ENCODE assay signal across 8 cellular contexts in genomic region chr1:9823693-9823942, GRCh38. TPM values are rescaled to one million over a fixed set of nuclear protein-coding genes. Genes with fewer than 3 reads are reported as not detected.
A peak's percentile ranks its signal among the peaks of the same experiment; 100 is the strongest.
DNase-seq lines count a peak whose midpoint lies in the region; ATAC-seq, FAIRE-seq and TF ChIP-seq lines count a peak whose summit lies in the region.

No MANE protein-coding gene starts in this region.

- 0 out of 2 replicates have a peak, but pooled peaks cover 4% of the 10 kb centered on the region for H4K20me1 ChIP-seq in MM.1S (ENCODE audit: insufficient read depth, low read length)

- H3K4me3 ChIP-seq in MM.1S (ENCODE audit: low read length) = peak overlapping the region; percentile 94; the same call in 1 of the 2 replicates
- peak overlapping the region; percentile 82 for H3K4me3 ChIP-seq in epithelial cell of esophagus (ENCODE audit: low read length)
- H3K4me3 ChIP-seq in pancreas = peak overlapping the region; percentile 61 to 94 (median 79)

- peaks cover 24% of the 10 kb centered on the region for H3F3A ChIP-seq in MM.1S (ENCODE audit: insufficient read depth, low read length)

- intact Hi-C loops in activated CD4-positive, alpha-beta T cell treated with anti-CD3 and anti-CD28 coated beads, Interleukin-2, amount 10 ng/mL, durations not matched to agents 24 days and 14 days (cut with micrococcal nuclease) = loop anchor here (1.0 to 10.0 kb wide), 6 partner anchors 23 to 871 kb away; no protein-coding TSS in a partner anchor
- intact Hi-C loops in pancreas (cut with DNase I) = no loop called here

- H3K9me3 Mint-ChIP-seq in activated CD4-positive, alpha-beta T cell treated with anti-CD3 and anti-CD28 coated beads, Interleukin-2, amount 10 ng/mL, durations not matched to agents 24 days and 14 days = no peaks in the 10 kb centered on the region

- TF ChIP-seq CTCF in MM.1S (IDR thresholded peaks at IDR 0.05; ENCODE audit: low read length) (no peak), epithelial cell of esophagus (IDR thresholded peaks at IDR 0.05; ENCODE audit: insufficient read depth, low read depth, low read length, missing control alignments) (no peak), pancreas (IDR thresholded peaks at IDR 0.05) (no peak)

- ATAC-seq in pancreas = peak in 3 of 4 donors; percentile 0 to 46 (median 7)

- H3K27ac ChIP-seq in MM.1S (ENCODE audit: low read length) = no peak overlapping the region
- peak overlapping the region; percentile 60 to 92 (median 79) for H3K27ac ChIP-seq in pancreas

- H3K36me3 Mint-ChIP-seq in activated CD4-positive, alpha-beta T cell treated with anti-CD3 and anti-CD28 coated beads, Interleukin-2, amount 10 ng/mL, durations not matched to agents 24 days and 14 days (ENCODE audit: low read depth) = peaks cover 7% of the 10 kb centered on the region

- no peak overlapping the region; the same call in 1 of the 2 replicates for H3K9ac ChIP-seq in MM.1S (ENCODE audit: low read length)

- H3K9me3 ChIP-seq in MM.1S (replicated peaks; ENCODE audit: insufficient read depth, low read length) (no peaks in the 10 kb centered on the region), pancreas (no peaks in the 10 kb centered on the region)

- peaks cover 35% of the 10 kb centered on the region for H3K4me1 Mint-ChIP-seq in activated CD4-positive, alpha-beta T cell treated with anti-CD3 and anti-CD28 coated beads, Interleukin-2, amount 10 ng/mL, durations not matched to agents 24 days and 14 days

- FAIRE-seq in pancreas (lab: Jason Lieb, UNC) = no peak

- H2AFZ ChIP-seq in MM.1S (ENCODE audit: low read length) = no peak overlapping the region

- H3K4me3 Mint-ChIP-seq in activated CD4-positive, alpha-beta T cell treated with anti-CD3 and anti-CD28 coated beads, Interleukin-2, amount 10 ng/mL, durations not matched to agents 24 days and 14 days = peak overlapping the region; percentile 59

- no peaks in the 10 kb centered on the region for H3K36me3 ChIP-seq in MM.1S (replicated peaks; ENCODE audit: insufficient read depth, low read length)
- no peaks in the 10 kb centered on the region for H3K36me3 ChIP-seq in pancreas

- peaks cover 45% of the 10 kb centered on the region for H3K79me2 ChIP-seq in MM.1S (ENCODE audit: low read length)

- H3K9me2 ChIP-seq in MM.1S (replicated peaks; ENCODE audit: insufficient read depth, low read length) = no peaks in the 10 kb centered on the region

- WGBS in pancreas, 2 donors = 0% methylated on average over 32 to 40 of the region's 40 CpGs

- peaks cover 6% of the 10 kb centered on the region for H3K27me3 Mint-ChIP-seq in activated CD4-positive, alpha-beta T cell treated with anti-CD3 and anti-CD28 coated beads, Interleukin-2, amount 10 ng/mL, durations not matched to agents 24 days and 14 days

- H3K4me1 ChIP-seq in MM.1S (ENCODE audit: low read length) (peaks cover 30% of the 10 kb centered on the region), pancreas (peaks cover 15 to 24% (median 22%) of the 10 kb centered on the region in 3 donors)

- no peak for DNase-seq in activated CD4-positive, alpha-beta T cell treated with anti-CD3 and anti-CD28 coated beads, Interleukin-2, amount 10 ng/mL, durations not matched to agents 24 days and 14 days
- no peak for DNase-seq in activated CD4-positive, alpha-beta T cell treated with anti-CD3 and anti-CD28 coated beads for 1 hour
- peak; percentile 15 for DNase-seq in MM.1S
- no peak for DNase-seq in epithelial cell of esophagus (ENCODE audit: low read depth)
- no peak for DNase-seq in pancreas
- no peak for DNase-seq in SW 1271 (lab: John Stamatoyannopoulos, UW)
- DNase-seq in NCI-H510A (lab: John Stamatoyannopoulos, UW) = no peak
- no peak for DNase-seq in AML-193 (lab: John Stamatoyannopoulos, UW)

- H3K27me3 ChIP-seq in MM.1S (replicated peaks; ENCODE audit: insufficient read depth, low read length) = no peaks in the 10 kb centered on the region
- no peaks in the 10 kb centered on the region for H3K27me3 ChIP-seq in pancreas

- no peak overlapping the region for H3K4me2 ChIP-seq in MM.1S (ENCODE audit: low read depth, low read length)

- H3K27ac Mint-ChIP-seq in activated CD4-positive, alpha-beta T cell treated with anti-CD3 and anti-CD28 coated beads, Interleukin-2, amount 10 ng/mL, durations not matched to agents 24 days and 14 days = no peak overlapping the region

RNA-seq across cellular contexts. Expression of gene CLSTN1, which starts 0.1 kb away (rescaled TPM):
- total RNA-seq in activated CD4-positive, alpha-beta T cell treated with anti-CD3 and anti-CD28 coated beads, Interleukin-2, amount 10 ng/mL, durations not matched to agents 24 days and 14 days = 42.1 and 43.8 TPM in 2 replicates
- total RNA-seq in pancreas = 10 to 100 TPM; 56.9 to 73.5 (median 66.0) TPM
- polyA plus RNA-seq in pancreas = 10 to 100 TPM; 44.2 to 54.2 TPM
